In genomic region chr1:97451422-97451821, GRCh38 we compare ENCODE assay signal across 1 cellular context.
TF ChIP-seq lines count a peak whose summit lies in the region.

No MANE protein-coding gene starts in this region.

TF ChIP-seq in IMR-90, 13 proteins besides CTCF, POLR2A, EP300 and RAD21 (continued from another document):
- TF ChIP-seq ELK1 (IDR thresholded peaks at IDR 0.05; ENCODE audit: borderline replicate concordance, low read depth, low read length), result no peak
